In genomic region chr10:84375011-84375410, GRCh38 we compare ENCODE assay signal across 1 cellular context.
TF ChIP-seq lines count a peak whose summit lies in the region.

No MANE protein-coding gene starts in this region.

TF ChIP-seq in liver, 16 proteins besides CTCF, POLR2A, EP300 and RAD21 (continued from another document):
- TF ChIP-seq ZBTB33 (IDR thresholded peaks at IDR 0.05) (no peak), SP1 (IDR thresholded peaks at IDR 0.05) (no peak), JUND (IDR thresholded peaks at IDR 0.05) (no peak), ATF3 (IDR thresholded peaks at IDR 0.05) (no peak), EGR1 (IDR thresholded peaks at IDR 0.05; ENCODE audit: low read depth in 2 of 2) (no peak)
